In the genomic region with DNA sequence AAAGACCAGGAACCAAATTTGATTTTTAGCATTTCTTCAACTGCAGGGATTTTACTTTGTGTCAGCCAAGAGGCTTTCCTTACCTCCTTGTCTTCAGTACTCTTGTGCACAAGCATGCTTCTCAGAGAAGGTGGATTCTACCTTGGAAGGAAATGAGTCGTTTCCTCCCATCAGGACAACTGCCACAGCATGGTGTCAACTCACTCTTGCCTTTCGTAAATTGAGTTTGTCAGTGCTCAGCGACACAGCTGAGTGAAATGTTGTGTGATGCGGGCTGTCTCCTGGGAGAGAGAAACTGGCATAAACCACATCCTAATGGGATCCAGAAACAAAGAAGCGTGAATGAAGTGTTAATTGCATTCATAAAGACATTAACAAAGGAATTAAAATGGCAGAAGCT, we compare ENCODE assay signal across 1 cellular context.
TF ChIP-seq lines count a peak whose summit lies in the region.

No MANE protein-coding gene starts in this region.

TF ChIP-seq in HepG2, 621 proteins besides CTCF, POLR2A, EP300 and RAD21 (continued from another document):
- TF ChIP-seq ZNF280B (CRISPR knock-in tag; IDR thresholded peaks at IDR 0.05; ENCODE audit: borderline replicate concordance): no peak
- TF ChIP-seq, protein P1, sequence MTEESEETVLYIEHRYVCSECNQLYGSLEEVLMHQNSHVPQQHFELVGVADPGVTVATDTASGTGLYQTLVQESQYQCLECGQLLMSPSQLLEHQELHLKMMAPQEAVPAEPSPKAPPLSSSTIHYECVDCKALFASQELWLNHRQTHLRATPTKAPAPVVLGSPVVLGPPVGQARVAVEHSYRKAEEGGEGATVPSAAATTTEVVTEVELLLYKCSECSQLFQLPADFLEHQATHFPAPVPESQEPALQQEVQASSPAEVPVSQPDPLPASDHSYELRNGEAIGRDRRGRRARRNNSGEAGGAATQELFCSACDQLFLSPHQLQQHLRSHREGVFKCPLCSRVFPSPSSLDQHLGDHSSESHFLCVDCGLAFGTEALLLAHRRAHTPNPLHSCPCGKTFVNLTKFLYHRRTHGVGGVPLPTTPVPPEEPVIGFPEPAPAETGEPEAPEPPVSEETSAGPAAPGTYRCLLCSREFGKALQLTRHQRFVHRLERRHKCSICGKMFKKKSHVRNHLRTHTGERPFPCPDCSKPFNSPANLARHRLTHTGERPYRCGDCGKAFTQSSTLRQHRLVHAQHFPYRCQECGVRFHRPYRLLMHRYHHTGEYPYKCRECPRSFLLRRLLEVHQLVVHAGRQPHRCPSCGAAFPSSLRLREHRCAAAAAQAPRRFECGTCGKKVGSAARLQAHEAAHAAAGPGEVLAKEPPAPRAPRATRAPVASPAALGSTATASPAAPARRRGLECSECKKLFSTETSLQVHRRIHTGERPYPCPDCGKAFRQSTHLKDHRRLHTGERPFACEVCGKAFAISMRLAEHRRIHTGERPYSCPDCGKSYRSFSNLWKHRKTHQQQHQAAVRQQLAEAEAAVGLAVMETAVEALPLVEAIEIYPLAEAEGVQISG (CRISPR knock-in tag; IDR thresholded peaks at IDR 0.05): no peak
- no peak for TF ChIP-seq GABPB1 (CRISPR knock-in tag; IDR thresholded peaks at IDR 0.05)
- no peak for TF ChIP-seq ZNF496 (CRISPR knock-in tag; IDR thresholded peaks at IDR 0.05; ENCODE audit: insufficient replicate concordance)
- no peak for TF ChIP-seq JDP2 (CRISPR knock-in tag; IDR thresholded peaks at IDR 0.05; ENCODE audit: borderline replicate concordance)
- no peak for TF ChIP-seq SALL2 (CRISPR knock-in tag; IDR thresholded peaks at IDR 0.05)
- no peak for TF ChIP-seq CAMTA2 (CRISPR knock-in tag; IDR thresholded peaks at IDR 0.05; ENCODE audit: borderline replicate concordance)
- TF ChIP-seq ZNF33B (CRISPR knock-in tag; IDR thresholded peaks at IDR 0.05): no peak
- TF ChIP-seq CHD4 (IDR thresholded peaks at IDR 0.05; ENCODE audit: borderline replicate concordance, low read length): no peak
- no peak for TF ChIP-seq DRAP1 (CRISPR knock-in tag; IDR thresholded peaks at IDR 0.05)
